In genomic region chr17:48100591-48101011, GRCh38 we compare ENCODE assay signal across 1 cellular context.
TF ChIP-seq lines count a peak whose summit lies in the region.

No MANE protein-coding gene starts in this region.

TF ChIP-seq in WTC11, 78 proteins besides CTCF, POLR2A, EP300 and RAD21 (continued from another document):
- no peak for TF ChIP-seq CREB1 (CRISPR knock-in tag; IDR thresholded peaks at IDR 0.05)
- no peak for TF ChIP-seq JAZF1 (CRISPR knock-in tag; IDR thresholded peaks at IDR 0.05)
- no peak for TF ChIP-seq ZNF138 (CRISPR knock-in tag; conservative IDR thresholded peaks at IDR 0.05)
- no peak for TF ChIP-seq PRRX2 (CRISPR knock-in tag; IDR thresholded peaks at IDR 0.05)
- 0 out of 2 replicates have a peak, but pooled peaks have one; percentile 44 for TF ChIP-seq NFE2L1 (CRISPR knock-in tag; IDR thresholded peaks at IDR 0.05)
TF ChIP-seq in WTC11: peak in this region for 2.
